In genomic region chr6:133980168-133980567, GRCh38 we compare ENCODE assay signal across 20 cellular contexts. TPM values are rescaled to one million over a fixed set of nuclear protein-coding genes. Genes with fewer than 3 reads are reported as not detected.
DNase-seq lines count a peak whose midpoint lies in the region; ATAC-seq and TF ChIP-seq lines count a peak whose summit lies in the region.
"Had no signal": no experiment of that assay in that cellular context is flagged by ENCODE, and none has a peak within 500 bp of the region (broad histone marks: within the 10 kb centered on the region; RNA-seq: fewer than 3 reads in every experiment).

No MANE protein-coding gene starts in this region.

- TF ChIP-seq CTCF in PC-3 (conservative IDR thresholded peaks at IDR 0.05; ENCODE audit: low read depth, low read length) (no peak), foreskin keratinocyte (conservative IDR thresholded peaks at IDR 0.05) (no peak), breast epithelium (IDR thresholded peaks at IDR 0.05) (no peak), GM10248 (IDR thresholded peaks at IDR 0.05; ENCODE audit: control extremely low read depth, extremely low read depth, low read depth, missing control alignments) (no peak)

- H3K4me3 ChIP-seq in PC-3 (ENCODE audit: low read length): no peak overlapping the region
- H3K4me3 ChIP-seq in breast epithelium: no peak overlapping the region
- H3K4me3 ChIP-seq: A549, BLaER1, GM12878, GM23248, HAP-1, K562 had no signal

- intact Hi-C loops in PC-3 (cut with micrococcal nuclease) (loop anchor here (1.0 kb wide), 1 partner anchor 8 kb away; no protein-coding TSS in a partner anchor), breast epithelium (cut with DNase I; ENCODE audit: low total_unique reads) (no loop called here)

- CTCF ChIA-PET in PC-3 (lab: Charles Lee) (no interaction called here), GM10248 (lab: Yijun Ruan, JAX) (interaction anchor here (1.3 to 4.5 kb wide), 5 partner anchors 10 to 84 kb away, joined by 4 to 21 read pairs (median 6); no protein-coding TSS in a partner anchor)

- peaks cover 36% of the 10 kb centered on the region for H3K4me1 ChIP-seq in PC-3 (ENCODE audit: insufficient read depth, low read length)
- peaks cover 8% of the 10 kb centered on the region for H3K4me1 ChIP-seq in foreskin keratinocyte
- peaks cover 0 to 7% of the 10 kb centered on the region in 2 donors for H3K4me1 ChIP-seq in breast epithelium
- H3K4me1 ChIP-seq: HAP-1 had no signal

- BruUV-seq in PC-3 (replicated peaks; lab: Mats Ljungman, UMichigan): no TSS peak

- no peak overlapping the region for H2AFZ ChIP-seq in PC-3 (ENCODE audit: low read length)
- H2AFZ ChIP-seq: GM23248 had no signal

- H3K79me2 ChIP-seq in PC-3 (ENCODE audit: low read length): peaks cover 42% of the 10 kb centered on the region

- DNase-seq in HT-29 (ENCODE audit: low spot score): peak; percentile 18
- peak; percentile 67 to 87 for DNase-seq in NCI-H526 (lab: John Stamatoyannopoulos, UW)
- peak; percentile 63 for DNase-seq in PC-3
- DNase-seq in foreskin keratinocyte: no peak
- no peak for DNase-seq in breast epithelium (ENCODE audit: low spot score in 2 of 2)
- DNase-seq in GM10248 (ENCODE audit: extremely low spot score): no peak
- no peak for DNase-seq in NCI-H82 treated with DMSO at 0.1 percent for 48 hours (lab: John Stamatoyannopoulos, UW; ENCODE audit: unreplicated experiment)
- DNase-seq: Calu3; CD4-positive, alpha-beta memory T cell; DMS79 treated with DMSO at 0.1 percent for 48 hours; GF-D8; GM23248; IMR-90 had no signal

- H3K27ac ChIP-seq in PC-3 (ENCODE audit: low read length) (peak overlapping the region; percentile 76), foreskin keratinocyte (peak overlapping the region; percentile 30), breast epithelium (no peak overlapping the region)
- H3K27ac ChIP-seq: A549, BLaER1, GM23248, HL-60 had no signal

- H3F3A ChIP-seq in PC-3 (ENCODE audit: low read length, unreplicated experiment): no peaks in the 10 kb centered on the region

- no peak for TF ChIP-seq POLR2A in breast epithelium (IDR thresholded peaks at IDR 0.05)

- POLR2A ChIA-PET in PC-3 (lab: Charles Lee; ENCODE audit: unreplicated experiment): interaction anchor here (0.7 kb wide), 1 partner anchor 22 kb away, joined by 3 read pairs; no protein-coding TSS in a partner anchor
- POLR2A ChIA-PET in GM10248 (lab: Yijun Ruan, JAX): no interaction called here

- H3K27me3 ChIP-seq in PC-3 (ENCODE audit: low read length) (no peaks in the 10 kb centered on the region), foreskin keratinocyte (no peaks in the 10 kb centered on the region), breast epithelium (no peaks in the 10 kb centered on the region)
- H3K27me3 ChIP-seq: BLaER1 had no signal

- H3K36me3 ChIP-seq in PC-3 (ENCODE audit: low read depth, low read length) (peaks cover 7% of the 10 kb centered on the region), breast epithelium (no peaks in the 10 kb centered on the region)

- no peaks in the 10 kb centered on the region for H4K20me1 ChIP-seq in PC-3 (ENCODE audit: low read length)

- H3K9me3 ChIP-seq in PC-3 (ENCODE audit: low read length) (no peaks in the 10 kb centered on the region), breast epithelium (no peaks in the 10 kb centered on the region)
- H3K9me3 ChIP-seq: A549, BLaER1, HAP-1 had no signal

- H3K4me2 ChIP-seq in PC-3 (ENCODE audit: low read length): peak overlapping the region; percentile 80
- H3K4me2 ChIP-seq: BLaER1 had no signal

- H3K9ac ChIP-seq in PC-3 (ENCODE audit: low read length): no peak overlapping the region; the same call in 1 of the 2 replicates
- H3K9ac ChIP-seq: BLaER1, GM23248 had no signal

- H3K9me2 ChIP-seq in PC-3 (replicated peaks; ENCODE audit: low read length): no peaks in the 10 kb centered on the region

- ATAC-seq in PC-3 (peak; percentile 88), foreskin keratinocyte (peak; percentile 61), HG02642 (IDR thresholded peaks at IDR 0.05; ENCODE audit: poor library complexity, unreplicated experiment) (no peak)
- ATAC-seq: A549, GM12878, K562 had no signal

RNA-seq across cellular contexts. Expression of gene TBPL1, which starts 27.1 kb away (rescaled TPM):
- 13.0 and 15.3 TPM in 2 replicates for total RNA-seq in HT-29 (2014; rRNA removed; shearing (Covaris generic))
- total RNA-seq in PC-3 (2014; rRNA removed): 17.7 and 30.8 TPM in 2 replicates
- total RNA-seq in foreskin keratinocyte: 38.1 and 41.5 TPM in 2 replicates
- 32.5 and 37.6 TPM in 2 replicates for polyA plus RNA-seq in foreskin keratinocyte
- total RNA-seq in breast epithelium: 10 to 100 TPM; 10.2 to 16.4 (median 15.4) TPM

Comparison
In these comparisons a context has a peak if more than half of its experiments do, and no peak if none do; other contexts are left out.
1. DNase-seq: peak in HT-29 (single experiment), NCI-H526 (2 of 2) and PC-3 (single experiment); none in foreskin keratinocyte (0 of 2), breast epithelium (0 of 2), GM10248 (single experiment) and NCI-H82 treated with DMSO at 0.1 percent for 48 hours (single experiment).
2. H3K27ac ChIP-seq: peak in PC-3 (single experiment) and foreskin keratinocyte (single experiment); none in breast epithelium (0 of 2).